In genomic region chr1:246925997-246926626, GRCh38 we compare ENCODE assay signal across 22 cellular contexts.
"Had no signal": no experiment of that assay in that cellular context is flagged by ENCODE, and none has a peak within 500 bp of the region (broad histone marks: within the 10 kb centered on the region; RNA-seq: fewer than 3 reads in every experiment).

No MANE protein-coding gene starts in this region.

- H3K27ac Mint-ChIP-seq: activated CD8-positive, alpha-beta T cell treated with anti-CD3 and anti-CD28 coated beads for 36 hours; activated naive CD8-positive, alpha-beta T cell had no signal

- H3K4me3 ChIP-seq: coronary artery, dorsolateral prefrontal cortex, skin epidermis, testis, transverse colon had no signal

- DNase-seq: activated CD4-positive, alpha-beta T cell treated with anti-CD3 and anti-CD28 coated beads, Interleukin-2, amount 50 U/mL, for 1 hour; activated CD4-positive, CD25-positive, alpha-beta regulatory T cell treated with anti-CD3 and anti-CD28 coated beads, Interleukin-2, amount 50 U/mL, for 72 hours; activated CD8-positive, alpha-beta T cell treated with anti-CD3 and anti-CD28 coated beads for 36 hours; activated naive CD4-positive, alpha-beta T cell treated with Interleukin-2 at 50 U/mL for 16 hours; activated T-cell treated with anti-CD3 and anti-CD28 coated beads, Interleukin-2, amount 50 U/mL, for 48 hours; brain microvascular endothelial cell; dorsolateral prefrontal cortex; effector memory CD4-positive, alpha-beta T cell; glutamatergic neuron; left cardiac atrium; midbrain; naive thymus-derived CD8-positive, alpha-beta T cell; stimulated activated CD4-positive, alpha-beta T cell treated with anti-CD3 and anti-CD28 coated beads, Interleukin-12 subunit alpha, Interleukin-12 subunit beta, amount 100 ng/mL, for 4 hours; stimulated activated CD4-positive, alpha-beta T cell treated with anti-CD3 and anti-CD28 coated beads, Interleukin-4, amount 100 ng/mL, for 1 hour; stimulated activated naive CD8-positive, alpha-beta T cell treated with anti-CD3 and anti-CD28 coated beads, Interleukin-15, Interleukin-2, amounts not matched to agents 100 U/mL and 50 U/mL, for 24 hours; T-helper 2 cell; testis; transverse colon had no signal

- H3K9me3 ChIP-seq: testis, transverse colon had no signal

- H3K4me3 Mint-ChIP-seq: activated CD8-positive, alpha-beta T cell treated with anti-CD3 and anti-CD28 coated beads for 36 hours; activated naive CD8-positive, alpha-beta T cell had no signal

- H3K27me3 ChIP-seq: brain microvascular endothelial cell, dorsolateral prefrontal cortex, testis, transverse colon had no signal

- ATAC-seq: activated CD8-positive, alpha-beta T cell treated with anti-CD3 and anti-CD28 coated beads for 36 hours; left cardiac atrium; naive thymus-derived CD8-positive, alpha-beta T cell; sciatic nerve had no signal

- H3K27ac ChIP-seq: brain microvascular endothelial cell, coronary artery, skin epidermis, transverse colon had no signal

- H3K36me3 ChIP-seq: transverse colon had no signal

- H3K27me3 Mint-ChIP-seq: activated CD8-positive, alpha-beta T cell treated with anti-CD3 and anti-CD28 coated beads for 36 hours; activated naive CD8-positive, alpha-beta T cell; naive thymus-derived CD8-positive, alpha-beta T cell had no signal
